8 cellular contexts compared by ENCODE assay signal in the genomic region with DNA sequence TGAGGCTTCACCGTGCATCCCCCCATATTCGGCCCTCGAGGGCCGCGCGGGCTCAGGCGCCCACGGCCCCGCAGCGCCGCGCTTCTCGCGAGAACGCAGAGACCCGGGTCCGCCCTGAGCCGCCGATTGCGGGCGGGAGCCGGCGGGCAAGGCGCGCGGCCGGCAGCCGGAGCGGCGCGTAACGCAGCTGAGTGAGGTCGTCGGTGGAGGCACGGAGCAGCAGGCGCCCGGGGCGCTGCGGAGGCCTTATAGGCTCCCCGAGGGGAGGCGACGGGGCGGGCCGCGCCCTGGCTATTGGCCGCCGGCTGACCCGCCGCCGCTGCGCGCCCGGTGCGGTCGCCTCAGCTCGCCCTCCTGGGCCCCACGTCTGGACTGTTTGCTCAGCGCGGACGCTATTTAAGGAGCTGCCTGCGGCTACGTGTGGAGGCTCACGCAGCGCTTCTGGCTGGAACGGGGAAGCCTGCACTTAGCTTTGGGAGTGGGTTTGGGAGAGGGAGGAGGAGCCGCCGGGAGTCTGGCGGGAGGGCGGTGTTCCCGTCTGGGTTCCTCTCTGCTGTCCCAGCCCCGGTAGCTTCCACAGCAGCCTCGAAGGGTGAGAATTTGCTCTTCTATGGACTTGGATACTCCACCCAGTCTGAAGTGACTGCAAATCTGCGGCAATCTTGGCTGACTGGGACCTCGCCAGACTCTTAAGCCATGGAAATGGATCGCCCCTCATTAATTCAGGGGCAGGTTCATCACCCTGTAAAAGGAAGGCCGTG. TPM values are rescaled to one million over a fixed set of nuclear protein-coding genes. Genes with fewer than 3 reads are reported as not detected.
DNase-seq lines count a peak whose midpoint lies in the region; ATAC-seq and TF ChIP-seq lines count a peak whose summit lies in the region.

A gene (minus strand): TSS at position 221 of the 761 bp plus-strand sequence. CDS start 195 bp downstream, at position 26.

- no peak within 1 kb of the TSS for H3K27ac Mint-ChIP-seq in activated CD4-positive, alpha-beta T cell treated with anti-CD3 and anti-CD28 coated beads for 36 hours
- no peak within 1 kb of the TSS for H3K27ac Mint-ChIP-seq in activated CD4-positive, alpha-beta memory T cell treated with anti-CD3 and anti-CD28 coated beads, Interleukin-2, amount 10 ng/mL, durations not matched to agents 7 days and 5 days

- BruUV-seq in HCT116 (replicated peaks; lab: Mats Ljungman, UMichigan): TSS peak; percentile 76

- H3K27ac ChIP-seq in HCT116 (ENCODE audit: low read depth, low read length): peak within 1 kb of the TSS; percentile 69
- peak within 1 kb of the TSS; percentile 93 to 98 (median 95) for H3K27ac ChIP-seq in esophagus squamous epithelium
- H3K27ac ChIP-seq in tibial artery: peak within 1 kb of the TSS; percentile 97

- TF ChIP-seq CTCF in HCT116 (IDR thresholded peaks at IDR 0.05 in 2 of 3, conservative IDR thresholded peaks at IDR 0.05 in 1 of 3; ENCODE audit: borderline replicate concordance in 1 of 3, insufficient read depth in 1 of 3, low read depth in 2 of 3, low read length in 2 of 3) (no peak), esophagus squamous epithelium (IDR thresholded peaks at IDR 0.05) (no peak), mucosa of descending colon (IDR thresholded peaks at IDR 0.05) (no peak), tibial artery (IDR thresholded peaks at IDR 0.05) (no peak)

- WGBS in esophagus squamous epithelium, 2 donors: 1 to 3% methylated on average over 4 to 29 of the region's 76 CpGs

- H3K4me2 ChIP-seq in HCT116 (ENCODE audit: low read length): peak within 1 kb of the TSS; percentile 89

- intact Hi-C loops in activated CD4-positive, alpha-beta T cell treated with anti-CD3 and anti-CD28 coated beads for 36 hours (cut with DNase I, micrococcal nuclease): no loop called here
- intact Hi-C loops in HCT116 (cut with micrococcal nuclease): no loop called here
- intact Hi-C loops in esophagus squamous epithelium (cut with DNase I): no loop called here
- intact Hi-C loops in mucosa of descending colon (cut with DNase I, micrococcal nuclease): no loop called here
- intact Hi-C loops in tibial artery (cut with DNase I; ENCODE audit: low total_unique reads): no loop called here

- peaks cover 53% of the 10 kb centered on the region for H3K27me3 Mint-ChIP-seq in activated CD4-positive, alpha-beta T cell treated with anti-CD3 and anti-CD28 coated beads for 36 hours
- H3K27me3 Mint-ChIP-seq in activated CD4-positive, alpha-beta memory T cell treated with anti-CD3 and anti-CD28 coated beads, Interleukin-2, amount 10 ng/mL, durations not matched to agents 7 days and 5 days: peaks cover 52% of the 10 kb centered on the region

- H3K9me3 Mint-ChIP-seq in activated CD4-positive, alpha-beta T cell treated with anti-CD3 and anti-CD28 coated beads for 36 hours (ENCODE audit: low read depth): no peaks in the 10 kb centered on the region
- no peaks in the 10 kb centered on the region for H3K9me3 Mint-ChIP-seq in activated CD4-positive, alpha-beta memory T cell treated with anti-CD3 and anti-CD28 coated beads, Interleukin-2, amount 10 ng/mL, durations not matched to agents 7 days and 5 days

- H3K27me3 ChIP-seq in HCT116 (ENCODE audit: insufficient read depth, low read length): no peaks in the 10 kb centered on the region
- peaks cover 0 to 11% (median 0%) of the 10 kb centered on the region in 4 donors for H3K27me3 ChIP-seq in esophagus squamous epithelium
- no peaks in the 10 kb centered on the region for H3K27me3 ChIP-seq in tibial artery

- H3K79me2 ChIP-seq in HCT116 (ENCODE audit: insufficient read depth, low read length): no peaks in the 10 kb centered on the region

- TF ChIP-seq POLR2A in HCT116 (IDR thresholded peaks at IDR 0.05; ENCODE audit: borderline replicate concordance, extremely low read depth, insufficient read depth, insufficient read length): peak; percentile 92
- TF ChIP-seq POLR2A in esophagus squamous epithelium (IDR thresholded peaks at IDR 0.05): peak in 2 of 4 donors; percentile 73 to 87

- no peaks in the 10 kb centered on the region for H3K36me3 Mint-ChIP-seq in activated CD4-positive, alpha-beta T cell treated with anti-CD3 and anti-CD28 coated beads for 36 hours (ENCODE audit: low read depth)
- no peaks in the 10 kb centered on the region for H3K36me3 Mint-ChIP-seq in activated CD4-positive, alpha-beta memory T cell treated with anti-CD3 and anti-CD28 coated beads, Interleukin-2, amount 10 ng/mL, durations not matched to agents 7 days and 5 days (ENCODE audit: low read depth)

- peak within 1 kb of the TSS; percentile 56 for H3K4me3 Mint-ChIP-seq in activated CD4-positive, alpha-beta T cell treated with anti-CD3 and anti-CD28 coated beads for 36 hours
- H3K4me3 Mint-ChIP-seq in activated CD4-positive, alpha-beta memory T cell treated with anti-CD3 and anti-CD28 coated beads, Interleukin-2, amount 10 ng/mL, durations not matched to agents 7 days and 5 days: peak within 1 kb of the TSS; percentile 31

- H3K9me2 ChIP-seq in HCT116 (ENCODE audit: insufficient read depth): no peaks in the 10 kb centered on the region

- H3K4me1 Mint-ChIP-seq in activated CD4-positive, alpha-beta T cell treated with anti-CD3 and anti-CD28 coated beads for 36 hours: peaks cover 15% of the 10 kb centered on the region
- H3K4me1 Mint-ChIP-seq in activated CD4-positive, alpha-beta memory T cell treated with anti-CD3 and anti-CD28 coated beads, Interleukin-2, amount 10 ng/mL, durations not matched to agents 7 days and 5 days: peaks cover 16% of the 10 kb centered on the region

- H3K36me3 ChIP-seq in HCT116 (ENCODE audit: control insufficient read depth in 1 of 2, insufficient read depth in 2 of 2, low read length in 2 of 2) (no peaks in the 10 kb centered on the region), esophagus squamous epithelium (no peaks in the 10 kb centered on the region), mucosa of descending colon (ENCODE audit: low read depth) (no peaks in the 10 kb centered on the region), tibial artery (no peaks in the 10 kb centered on the region)

- H3K4me3 ChIP-seq in HCT116 (replicated peaks in 1 of 2; ENCODE audit: low read depth in 1 of 2, low read length in 2 of 2) (peak within 1 kb of the TSS; percentile 64 to 71), esophagus squamous epithelium (peak within 1 kb of the TSS; percentile 67 to 93 (median 86)), mucosa of descending colon (peak within 1 kb of the TSS; percentile 61), tibial artery (peak within 1 kb of the TSS; percentile 86 to 92)

- H3K9ac ChIP-seq in HCT116 (ENCODE audit: low read length): peak within 1 kb of the TSS; percentile 70

- CTCF ChIA-PET in activated CD4-positive, alpha-beta T cell treated with anti-CD3 and anti-CD28 coated beads for 36 hours (lab: Charles Lee): interaction anchor here (0.6 to 1.4 kb wide), 3 partner anchors 9 to 96 kb away, joined by 3 read pairs; no protein-coding TSS in a partner anchor
- CTCF ChIA-PET in HCT116 (lab: Charles Lee): interaction anchor here (0.7 to 1.3 kb wide), 4 partner anchors 27 to 384 kb away, joined by 3 to 8 read pairs (median 4); no protein-coding TSS in a partner anchor
- CTCF ChIA-PET in activated CD4-positive, alpha-beta memory T cell treated with anti-CD3 and anti-CD28 coated beads, Interleukin-2, amount 10 ng/mL, durations not matched to agents 7 days and 5 days (lab: Charles Lee): interaction anchor here (0.7 kb wide), 1 partner anchor 28 kb away, joined by 3 read pairs; no protein-coding TSS in a partner anchor

- no peaks in the 10 kb centered on the region for H3K9me3 ChIP-seq in HCT116 (ENCODE audit: control insufficient read depth in 1 of 2, insufficient read depth in 1 of 2, low read depth in 1 of 2, low read length in 2 of 2)
- no peaks in the 10 kb centered on the region for H3K9me3 ChIP-seq in esophagus squamous epithelium
- no peaks in the 10 kb centered on the region for H3K9me3 ChIP-seq in mucosa of descending colon
- no peaks in the 10 kb centered on the region for H3K9me3 ChIP-seq in tibial artery

- H2AFZ ChIP-seq in HCT116 (ENCODE audit: low read depth, low read length, poor library complexity, severe bottlenecking): peak within 1 kb of the TSS; percentile 56

- peak; percentile 55 for DNase-seq in activated CD4-positive, alpha-beta T cell treated with anti-CD3 and anti-CD28 coated beads for 36 hours
- no peak for DNase-seq in activated CD4-positive, alpha-beta T cell treated with anti-CD3 and anti-CD28 coated beads, Interleukin-2, amount 50 U/mL, for 1 hour
- DNase-seq in HCT116 (ENCODE audit: low read depth, low spot score) (peak; percentile 35), NCI-H146 treated with DMSO at 0.1 percent for 48 hours (lab: John Stamatoyannopoulos, UW; ENCODE audit: unreplicated experiment) (peak; percentile 93), esophagus squamous epithelium (lab: John Stamatoyannopoulos, UW) (no peak), mucosa of descending colon (peak; percentile 72 to 87 (median 83)), tibial artery (peak; percentile 79 to 95)
- peak; percentile 17 for DNase-seq in activated CD4-positive, alpha-beta memory T cell treated with anti-CD3 and anti-CD28 coated beads, Interleukin-2, amount 10 ng/mL, durations not matched to agents 7 days and 5 days

- POLR2A ChIA-PET in activated CD4-positive, alpha-beta T cell treated with anti-CD3 and anti-CD28 coated beads for 36 hours (lab: Charles Lee): no interaction called here
- POLR2A ChIA-PET in HCT116 (lab: Charles Lee): no interaction called here
- POLR2A ChIA-PET in activated CD4-positive, alpha-beta memory T cell treated with anti-CD3 and anti-CD28 coated beads, Interleukin-2, amount 10 ng/mL, durations not matched to agents 7 days and 5 days (lab: Charles Lee): no interaction called here

- no peaks in the 10 kb centered on the region for H4K20me1 ChIP-seq in HCT116 (ENCODE audit: insufficient read depth)

- RAD21 ChIA-PET in HCT116 (lab: Charles Lee; ENCODE audit: low non-redundant PET in 1 of 2, low total read pairs in 2 of 2, uncharacterized antibody in 2 of 2, unreplicated experiment in 2 of 2): no interaction called here

- no peak for TF ChIP-seq RAD21 in HCT116 (IDR thresholded peaks at IDR 0.05; ENCODE audit: low read depth)

- peaks cover 9 to 20% of the 10 kb centered on the region in 2 experiments; a peak in 3 of 4 replicates for H3K4me1 ChIP-seq in HCT116 (ENCODE audit: control insufficient read depth in 1 of 2, insufficient read depth in 2 of 2, low read length in 2 of 2)
- H3K4me1 ChIP-seq in esophagus squamous epithelium: peaks cover 8 to 84% (median 51%) of the 10 kb centered on the region in 3 donors
- H3K4me1 ChIP-seq in mucosa of descending colon (ENCODE audit: low read depth): peaks cover 19% of the 10 kb centered on the region
- H3K4me1 ChIP-seq in tibial artery: peaks cover 0 to 75% (median 32%) of the 10 kb centered on the region in 4 donors

- peak; percentile 81 for ATAC-seq in activated CD4-positive, alpha-beta T cell treated with anti-CD3 and anti-CD28 coated beads for 36 hours
- ATAC-seq in HCT116: peak; percentile 83
- ATAC-seq in mucosa of descending colon: peak; percentile 89

RNA-seq across cellular contexts. Expression of the gene that starts here (rescaled TPM):
- 1 to 10 TPM; 1.1 to 1.3 TPM for total RNA-seq in activated CD4-positive, alpha-beta T cell treated with anti-CD3 and anti-CD28 coated beads for 36 hours
- total RNA-seq in HCT116 (2021; ENCODE audit: unreplicated experiment): 25.8 TPM
- polyA plus RNA-seq in HCT116 (2012): 15.3 and 20.7 TPM in 2 replicates
- 1 to 10 TPM in 1 of 2 experiments, under 1 TPM in 1; 0.53 to 1.1 TPM for total RNA-seq in activated CD4-positive, alpha-beta memory T cell treated with anti-CD3 and anti-CD28 coated beads, Interleukin-2, amount 10 ng/mL, durations not matched to agents 7 days and 5 days
- 10 to 100 TPM; 13.3 to 29.1 (median 23.2) TPM for total RNA-seq in esophagus squamous epithelium
- total RNA-seq in mucosa of descending colon: 100 to 1,000 TPM in 2 of 3 donors, 10 to 100 TPM in 1; 92.9 to 113 (median 101) TPM

Comparison
In these comparisons a context has a peak if more than half of its experiments do, and no peak if none do; other contexts are left out.
1. RNA of the gene that starts here (total RNA-seq): 92.9 to 113 TPM in mucosa of descending colon, 25.8 TPM in HCT116 (single experiment) and 13.3 to 29.1 TPM in esophagus squamous epithelium; 1.1 to 1.3 TPM in activated CD4-positive, alpha-beta T cell treated with anti-CD3 and anti-CD28 coated beads for 36 hours and 0.53 to 1.1 TPM in activated CD4-positive, alpha-beta memory T cell treated with anti-CD3 and anti-CD28 coated beads, Interleukin-2, amount 10 ng/mL, durations not matched to agents 7 days and 5 days; every median in the first group is over 4 times any median in the second.
2. DNase-seq: peak in activated CD4-positive, alpha-beta T cell treated with anti-CD3 and anti-CD28 coated beads for 36 hours (single experiment), HCT116 (single experiment), NCI-H146 treated with DMSO at 0.1 percent for 48 hours (single experiment), activated CD4-positive, alpha-beta memory T cell treated with anti-CD3 and anti-CD28 coated beads, Interleukin-2, amount 10 ng/mL, durations not matched to agents 7 days and 5 days (single experiment), mucosa of descending colon (3 of 3) and tibial artery (2 of 2); none in activated CD4-positive, alpha-beta T cell treated with anti-CD3 and anti-CD28 coated beads, Interleukin-2, amount 50 U/mL, for 1 hour (single experiment) and esophagus squamous epithelium (single experiment).
3. Peak in every context shown above with its lines, with median percentiles within 50 percentile points of each other: ATAC-seq, H3K27ac ChIP-seq and H3K4me3 ChIP-seq.